1 cellular context compared by ENCODE assay signal in the genomic region with DNA sequence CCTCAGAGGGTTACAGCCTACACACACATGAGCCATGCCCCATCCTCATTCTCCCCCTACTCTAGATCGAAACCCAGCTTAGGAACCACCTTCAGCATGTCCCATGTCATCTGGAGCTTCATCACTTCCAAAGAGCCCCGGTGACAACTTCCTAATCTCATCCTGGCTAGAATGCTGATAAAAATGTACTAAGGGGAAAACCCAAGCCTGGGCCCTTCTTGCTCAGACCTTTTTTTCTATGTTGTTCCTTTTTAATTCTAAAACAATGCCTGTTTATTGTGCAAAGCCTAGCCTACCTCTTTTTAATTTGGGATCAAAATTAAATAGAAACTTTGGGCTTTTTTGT.
TF ChIP-seq lines count a peak whose summit lies in the region.

No MANE protein-coding gene starts in this region.

TF ChIP-seq in WTC11, 78 proteins besides CTCF, POLR2A, EP300 and RAD21 (continued from another document):
- TF ChIP-seq, protein P1, sequence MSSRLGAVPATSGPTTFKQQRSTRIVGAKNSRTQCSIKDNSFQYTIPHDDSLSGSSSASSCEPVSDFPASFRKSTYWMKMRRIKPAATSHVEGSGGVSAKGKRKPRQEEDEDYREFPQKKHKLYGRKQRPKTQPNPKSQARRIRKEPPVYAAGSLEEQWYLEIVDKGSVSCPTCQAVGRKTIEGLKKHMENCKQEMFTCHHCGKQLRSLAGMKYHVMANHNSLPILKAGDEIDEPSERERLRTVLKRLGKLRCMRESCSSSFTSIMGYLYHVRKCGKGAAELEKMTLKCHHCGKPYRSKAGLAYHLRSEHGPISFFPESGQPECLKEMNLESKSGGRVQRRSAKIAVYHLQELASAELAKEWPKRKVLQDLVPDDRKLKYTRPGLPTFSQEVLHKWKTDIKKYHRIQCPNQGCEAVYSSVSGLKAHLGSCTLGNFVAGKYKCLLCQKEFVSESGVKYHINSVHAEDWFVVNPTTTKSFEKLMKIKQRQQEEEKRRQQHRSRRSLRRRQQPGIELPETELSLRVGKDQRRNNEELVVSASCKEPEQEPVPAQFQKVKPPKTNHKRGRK (CRISPR knock-in tag; IDR thresholded peaks at IDR 0.05; ENCODE audit: borderline replicate concordance): no peak
- TF ChIP-seq ZNF138 (CRISPR knock-in tag; conservative IDR thresholded peaks at IDR 0.05): no peak
